Comparison of ENCODE assay signal across 11 cellular contexts in the genomic region with DNA sequence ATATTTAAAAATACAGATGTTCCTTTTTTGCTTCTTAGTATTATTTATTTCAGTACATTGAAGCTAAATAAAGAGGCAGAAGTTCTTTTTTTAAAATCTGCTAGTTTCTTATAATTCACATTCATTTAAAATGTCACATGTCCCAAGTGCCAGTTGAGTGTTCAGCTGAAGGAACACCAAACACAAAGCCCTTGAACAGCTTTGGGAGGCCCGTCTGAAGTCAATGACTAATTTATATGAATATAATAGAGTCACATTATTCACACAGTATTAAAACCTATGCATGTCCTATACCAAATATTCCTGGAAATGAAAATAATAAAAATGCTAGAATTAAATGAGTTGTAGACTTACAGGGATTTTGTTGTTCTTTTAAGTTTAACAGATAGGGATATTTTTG.
"Had no signal": no experiment of that assay in that cellular context is flagged by ENCODE, and none has a peak within 500 bp of the region (broad histone marks: within the 10 kb centered on the region; RNA-seq: fewer than 3 reads in every experiment).

No MANE protein-coding gene starts in this region.

- H3K9me3 ChIP-seq: HAP-1 had no signal

- H3K27ac ChIP-seq: GM23248 had no signal

- H3K4me1 ChIP-seq: HAP-1 had no signal

- DNase-seq: GM23248, GOT3, H7, H9, HCEC 1CT, HFFc6 had no signal

- FAIRE-seq: H1, H54 had no signal

- H3K4me3 ChIP-seq: GM23248, GM23338, HAP-1 had no signal

- ATAC-seq: GM23338, HCT116 had no signal
